26 cellular contexts compared by ENCODE assay signal in genomic region chr1:229383961-229384360, GRCh38. TPM values are rescaled to one million over a fixed set of nuclear protein-coding genes. Genes with fewer than 3 reads are reported as not detected.
"Had no signal": no experiment of that assay in that cellular context is flagged by ENCODE, and none has a peak within 500 bp of the region (broad histone marks: within the 10 kb centered on the region; RNA-seq: fewer than 3 reads in every experiment).

No MANE protein-coding gene starts in this region.

- FAIRE-seq: keratinocyte, small intestine had no signal

- H3K4me3 ChIP-seq: esophagus muscularis mucosa, gastrocnemius medialis, sigmoid colon, uterus had no signal

- ATAC-seq: activated naive CD8-positive, alpha-beta T cell treated with anti-CD3 and anti-CD28 coated beads, Interleukin-2, amount 50 U/mL, for 24 hours; activated T-cell treated with anti-CD3 and anti-CD28 coated beads, Interleukin-2, amount 50 U/mL, for 72 hours; gastrocnemius medialis; left cardiac atrium; left ventricle myocardium superior; stimulated activated effector memory CD8-positive, alpha-beta T cell treated with anti-CD3 and anti-CD28 coated beads, Interleukin-12 subunit alpha, Interleukin-12 subunit beta, amount 100 ng/mL, for 72 hours had no signal

- H3K27ac ChIP-seq: esophagus muscularis mucosa, gastrocnemius medialis, sigmoid colon, uterus, VCaP had no signal

- H3K4me1 ChIP-seq: esophagus muscularis mucosa, sigmoid colon, uterus had no signal

- H3K9me3 ChIP-seq: esophagus muscularis mucosa, gastrocnemius medialis, sigmoid colon, uterus had no signal

- H3K27me3 ChIP-seq: gastrocnemius medialis, uterus had no signal

- H3K36me3 ChIP-seq: esophagus muscularis mucosa, gastrocnemius medialis, sigmoid colon, uterus had no signal

- DNase-seq: activated CD4-positive, alpha-beta T cell treated with anti-CD3 and anti-CD28 coated beads for 4 hours; activated CD4-positive, alpha-beta T cell treated with anti-CD3 and anti-CD28 coated beads, Interleukin-2, amount 50 U/mL, for 4 hours; activated gamma-delta T cell; activated naive CD4-positive, alpha-beta T cell treated with anti-CD3 and anti-CD28 coated beads, Interleukin-2, amount 50 U/mL, for 16 hours; activated naive CD8-positive, alpha-beta T cell treated with anti-CD3 and anti-CD28 coated beads, Interleukin-2, amount 50 U/mL, for 24 hours; activated T-cell treated with anti-CD3 and anti-CD28 coated beads for 4 hours; activated T-cell treated with anti-CD3 and anti-CD28 coated beads, Interleukin-2, amount 50 U/mL, for 72 hours; amygdala; central memory CD4-positive, alpha-beta T cell; endodermal cell; gastrocnemius medialis; glutamatergic neuron; left cardiac atrium; left ventricle myocardium superior; sigmoid colon; small intestine; stimulated activated CD4-positive, alpha-beta T cell treated with anti-CD3 and anti-CD28 coated beads, Interleukin-4, amount 100 ng/mL, for 24 hours; T-helper 1 cell; uterus had no signal

RNA-seq across cellular contexts. Expression of gene ACTA1, which starts 49.9 kb away (rescaled TPM):
- total RNA-seq: activated T-cell treated with anti-CD3 and anti-CD28 coated beads, Interleukin-2, amount 50 U/mL, for 72 hours; lung microvascular endothelial cell; osteocyte; subcutaneous adipose tissue had no signal
